ENCODE assay signal across 1 cellular context in the genomic region with DNA sequence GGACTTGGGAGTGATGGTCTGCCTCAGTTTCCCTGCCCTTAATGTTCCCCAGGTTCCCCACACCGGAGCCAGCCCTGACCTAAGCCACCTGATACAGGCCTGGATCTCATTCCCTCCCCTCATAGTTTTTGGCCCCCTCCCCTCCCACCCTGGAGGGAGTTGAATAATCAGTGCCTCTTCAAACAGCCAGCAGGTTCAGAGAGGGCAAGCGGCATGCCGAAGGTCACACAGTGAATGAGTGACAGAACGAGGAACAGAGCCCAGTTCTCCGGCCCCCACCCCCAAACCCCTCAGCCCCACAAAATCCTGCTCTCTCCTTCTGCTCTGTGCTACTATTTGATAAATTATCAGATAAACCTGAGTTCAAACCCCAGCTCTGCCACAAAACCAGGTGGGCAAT.
TF ChIP-seq lines count a peak whose summit lies in the region.

No MANE protein-coding gene starts in this region.

TF ChIP-seq in HCT116, 20 proteins besides CTCF, POLR2A, EP300 and RAD21 (continued from another document):
- TF ChIP-seq TCF7L2 (IDR thresholded peaks at IDR 0.05; ENCODE audit: borderline replicate concordance, extremely low read depth, insufficient read depth, insufficient read length), result no peak
- TF ChIP-seq FOSL1 (IDR thresholded peaks at IDR 0.05; ENCODE audit: low read depth), result no peak
- no peak for TF ChIP-seq JUND (IDR thresholded peaks at IDR 0.05)
- TF ChIP-seq EZH2 (IDR thresholded peaks at IDR 0.05), result no peak
- no peak for TF ChIP-seq YY1 (IDR thresholded peaks at IDR 0.05; ENCODE audit: extremely low read depth, insufficient replicate concordance, low read depth, low read length)
- TF ChIP-seq, protein P1, sequence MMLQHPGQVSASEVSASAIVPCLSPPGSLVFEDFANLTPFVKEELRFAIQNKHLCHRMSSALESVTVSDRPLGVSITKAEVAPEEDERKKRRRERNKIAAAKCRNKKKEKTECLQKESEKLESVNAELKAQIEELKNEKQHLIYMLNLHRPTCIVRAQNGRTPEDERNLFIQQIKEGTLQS (IDR thresholded peaks at IDR 0.05), result no peak
- no peak for TF ChIP-seq ELF1 (IDR thresholded peaks at IDR 0.05; ENCODE audit: borderline replicate concordance, low read depth)
- TF ChIP-seq CEBPB (IDR thresholded peaks at IDR 0.05; ENCODE audit: low read depth), result no peak
- TF ChIP-seq, protein P2, sequence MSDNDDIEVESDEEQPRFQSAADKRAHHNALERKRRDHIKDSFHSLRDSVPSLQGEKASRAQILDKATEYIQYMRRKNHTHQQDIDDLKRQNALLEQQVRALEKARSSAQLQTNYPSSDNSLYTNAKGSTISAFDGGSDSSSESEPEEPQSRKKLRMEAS (IDR thresholded peaks at IDR 0.05), result no peak
- TF ChIP-seq REST (IDR thresholded peaks at IDR 0.05; ENCODE audit: low read depth), result no peak
- no peak for TF ChIP-seq CBX3 (IDR thresholded peaks at IDR 0.05; ENCODE audit: low read depth)
- no peak for TF ChIP-seq SIN3A (IDR thresholded peaks at IDR 0.05; ENCODE audit: low read depth)
- TF ChIP-seq SP1 (IDR thresholded peaks at IDR 0.05; ENCODE audit: low read depth), result no peak
